12 cellular contexts compared by ENCODE assay signal in genomic region chr11:72930011-72930410, GRCh38.
DNase-seq lines count a peak whose midpoint lies in the region; ATAC-seq and TF ChIP-seq lines count a peak whose summit lies in the region.
"Had no signal": no experiment of that assay in that cellular context is flagged by ENCODE, and none has a peak within 500 bp of the region (broad histone marks: within the 10 kb centered on the region; RNA-seq: fewer than 3 reads in every experiment).

No MANE protein-coding gene starts in this region.

- intact Hi-C loops in left ventricle myocardium inferior (cut with micrococcal nuclease), result no loop called here
- intact Hi-C loops in CD4-positive, alpha-beta T cell (cut with DNase I, micrococcal nuclease), result no loop called here

- H3K36me3 ChIP-seq in left ventricle myocardium inferior, result no peaks in the 10 kb centered on the region
- no peaks in the 10 kb centered on the region for H3K36me3 ChIP-seq in HAP-1 (replicated peaks)
- H3K36me3 ChIP-seq: SJSA1, suprapubic skin had no signal

- H3K4me1 ChIP-seq in left ventricle myocardium inferior (peaks cover 66% of the 10 kb centered on the region), HAP-1 (no peaks in the 10 kb centered on the region)
- H3K4me1 ChIP-seq: SJSA1 had no signal

- CTCF ChIA-PET in CD4-positive, alpha-beta T cell (lab: Charles Lee), result no interaction called here

- H3K36me3 Mint-ChIP-seq in CD4-positive, alpha-beta T cell (ENCODE audit: low read depth), result no peaks in the 10 kb centered on the region

- H3K4me3 Mint-ChIP-seq in CD4-positive, alpha-beta T cell, result no peak overlapping the region

- H3K9me3 ChIP-seq in left ventricle myocardium inferior (replicated peaks) (no peaks in the 10 kb centered on the region), HAP-1 (no peaks in the 10 kb centered on the region)
- no peaks in the 10 kb centered on the region for H3K9me3 ChIP-seq in CD4-positive, alpha-beta T cell (ENCODE audit: control insufficient read depth, low read length)
- H3K9me3 ChIP-seq: SJSA1, suprapubic skin had no signal

- H3K27ac ChIP-seq in left ventricle myocardium inferior (replicated peaks), result peak overlapping the region; percentile 17
- H3K27ac ChIP-seq in CD4-positive, alpha-beta T cell (ENCODE audit: low read depth, low read length), result no peak overlapping the region
- H3K27ac ChIP-seq: SJSA1, suprapubic skin had no signal

- H3K4me1 Mint-ChIP-seq in CD4-positive, alpha-beta T cell (ENCODE audit: low read depth), result peaks cover 4% of the 10 kb centered on the region

- H3K27me3 ChIP-seq in left ventricle myocardium inferior (ENCODE audit: low read depth) (no peaks in the 10 kb centered on the region), HAP-1 (ENCODE audit: low read depth) (no peaks in the 10 kb centered on the region)
- no peaks in the 10 kb centered on the region for H3K27me3 ChIP-seq in CD4-positive, alpha-beta T cell (ENCODE audit: control insufficient read depth, insufficient read depth, low read length)
- H3K27me3 ChIP-seq: SJSA1, suprapubic skin had no signal

- no peak for TF ChIP-seq CTCF in AG09309 (IDR thresholded peaks at IDR 0.05; ENCODE audit: control insufficient read depth, insufficient read depth, low read depth, low read length, missing control alignments)
- TF ChIP-seq CTCF in left ventricle myocardium inferior (IDR thresholded peaks at IDR 0.05; ENCODE audit: borderline replicate concordance), result no peak
- TF ChIP-seq CTCF in CD4-positive, alpha-beta T cell (IDR thresholded peaks at IDR 0.05), result no peak

- H3K9me3 Mint-ChIP-seq in CD4-positive, alpha-beta T cell, result no peaks in the 10 kb centered on the region

- H3K27me3 Mint-ChIP-seq in CD4-positive, alpha-beta T cell, result no peaks in the 10 kb centered on the region

- no peak overlapping the region for H3K4me3 ChIP-seq in AG09309 (ENCODE audit: control insufficient read depth, low read depth, low read length)
- H3K4me3 ChIP-seq in left ventricle myocardium inferior, result no peak overlapping the region
- no peak overlapping the region for H3K4me3 ChIP-seq in HAP-1
- H3K4me3 ChIP-seq: SJSA1, suprapubic skin had no signal

- peak; percentile 23 for DNase-seq in AG09309 (ENCODE audit: low read depth)
- peak; percentile 69 for DNase-seq in NCI-H1105 treated with DMSO at 0.1 percent for 48 hours (lab: John Stamatoyannopoulos, UW)
- peak; percentile 69 for DNase-seq in SK-N-DZ (ENCODE audit: low spot score)
- DNase-seq in left ventricle myocardium inferior, result no peak
- DNase-seq in T-helper 9 cell, result no peak
- DNase-seq in HAP-1 (ENCODE audit: low spot score in 2 of 2), result no peak
- DNase-seq in CD4-positive, alpha-beta T cell, result no peak
- DNase-seq: ACHN; activated naive CD4-positive, alpha-beta T cell treated with anti-CD3 and anti-CD28 coated beads, Interleukin-2, amount 50 U/mL, for 16 hours had no signal

- ATAC-seq in HG03108 (IDR thresholded peaks at IDR 0.05; ENCODE audit: unreplicated experiment), result no peak
- no peak for ATAC-seq in CD4-positive, alpha-beta T cell (ENCODE audit: poor library complexity)

- H3K27ac Mint-ChIP-seq in CD4-positive, alpha-beta T cell, result no peak overlapping the region

- in situ Hi-C loops in HAP-1 (cut with MboI; ENCODE audit: low sequenced_read_pairs), result no loop called here

- POLR2A ChIA-PET in CD4-positive, alpha-beta T cell (lab: Charles Lee), result no interaction called here

Comparison
In these comparisons a context has a peak if more than half of its experiments do, and no peak if none do; other contexts are left out.
1. DNase-seq: peak in AG09309 (single experiment), NCI-H1105 treated with DMSO at 0.1 percent for 48 hours (single experiment) and SK-N-DZ (single experiment); none in left ventricle myocardium inferior (single experiment), T-helper 9 cell (single experiment), HAP-1 (0 of 2) and CD4-positive, alpha-beta T cell (0 of 10).